2 cellular contexts compared by ENCODE assay signal in the genomic region with DNA sequence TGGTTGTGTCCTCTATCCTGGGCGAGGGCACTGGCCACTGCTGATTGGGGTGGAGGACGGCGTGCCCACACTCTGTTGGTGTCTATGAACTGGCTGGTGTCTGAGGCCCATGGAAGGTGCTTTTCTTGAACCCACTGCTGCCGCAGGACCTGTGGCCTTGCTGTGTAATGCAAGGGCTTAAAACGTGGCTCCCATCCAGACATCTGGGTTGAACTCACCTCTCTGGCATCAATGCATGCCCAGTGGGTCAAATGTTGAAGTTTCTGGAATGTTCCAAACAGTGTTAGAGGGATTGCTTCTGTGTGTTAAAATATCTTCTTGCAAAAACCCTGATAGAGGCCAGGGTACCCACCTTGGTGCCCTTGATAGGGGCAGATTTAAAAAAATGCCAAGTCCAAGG.
TF ChIP-seq lines count a peak whose summit lies in the region.

No MANE protein-coding gene starts in this region.

TF ChIP-seq in IMR-90, 13 proteins besides CTCF, POLR2A, EP300 and RAD21:
- TF ChIP-seq, protein P1, sequence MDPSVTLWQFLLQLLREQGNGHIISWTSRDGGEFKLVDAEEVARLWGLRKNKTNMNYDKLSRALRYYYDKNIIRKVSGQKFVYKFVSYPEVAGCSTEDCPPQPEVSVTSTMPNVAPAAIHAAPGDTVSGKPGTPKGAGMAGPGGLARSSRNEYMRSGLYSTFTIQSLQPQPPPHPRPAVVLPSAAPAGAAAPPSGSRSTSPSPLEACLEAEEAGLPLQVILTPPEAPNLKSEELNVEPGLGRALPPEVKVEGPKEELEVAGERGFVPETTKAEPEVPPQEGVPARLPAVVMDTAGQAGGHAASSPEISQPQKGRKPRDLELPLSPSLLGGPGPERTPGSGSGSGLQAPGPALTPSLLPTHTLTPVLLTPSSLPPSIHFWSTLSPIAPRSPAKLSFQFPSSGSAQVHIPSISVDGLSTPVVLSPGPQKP (IDR thresholded peaks at IDR 0.05; ENCODE audit: borderline replicate concordance, low read depth, low read length) = no peak
- TF ChIP-seq, protein P2, sequence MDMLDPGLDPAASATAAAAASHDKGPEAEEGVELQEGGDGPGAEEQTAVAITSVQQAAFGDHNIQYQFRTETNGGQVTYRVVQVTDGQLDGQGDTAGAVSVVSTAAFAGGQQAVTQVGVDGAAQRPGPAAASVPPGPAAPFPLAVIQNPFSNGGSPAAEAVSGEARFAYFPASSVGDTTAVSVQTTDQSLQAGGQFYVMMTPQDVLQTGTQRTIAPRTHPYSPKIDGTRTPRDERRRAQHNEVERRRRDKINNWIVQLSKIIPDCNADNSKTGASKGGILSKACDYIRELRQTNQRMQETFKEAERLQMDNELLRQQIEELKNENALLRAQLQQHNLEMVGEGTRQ (IDR thresholded peaks at IDR 0.05; ENCODE audit: low read depth, low read length) = no peak
- TF ChIP-seq SMC3 (IDR thresholded peaks at IDR 0.05; ENCODE audit: low read depth, low read length) (no peak), NFE2L2 (IDR thresholded peaks at IDR 0.05; ENCODE audit: low read depth, low read length) (no peak), MAZ (IDR thresholded peaks at IDR 0.05; ENCODE audit: borderline replicate concordance, low read depth, low read length) (no peak), FOS (IDR thresholded peaks at IDR 0.05; ENCODE audit: low read depth, low read length) (no peak), RCOR1 (IDR thresholded peaks at IDR 0.05; ENCODE audit: insufficient replicate concordance, low read length) (no peak), MAFK (IDR thresholded peaks at IDR 0.05; ENCODE audit: low read depth, low read length) (no peak), RFX5 (IDR thresholded peaks at IDR 0.05; ENCODE audit: low read depth, low read length) (no peak), CHD1 (IDR thresholded peaks at IDR 0.05; ENCODE audit: low read depth, low read length) (no peak), CEBPB (IDR thresholded peaks at IDR 0.05; ENCODE audit: low read depth, low read length) (no peak), BHLHE40 (IDR thresholded peaks at IDR 0.05; ENCODE audit: low read depth, low read length) (no peak), MXI1 (IDR thresholded peaks at IDR 0.05; ENCODE audit: borderline replicate concordance, low read depth, low read length) (no peak)
TF ChIP-seq in IMR-90: peak in this region for 0.

TF ChIP-seq in H1, 55 proteins besides CTCF, POLR2A, EP300 and RAD21:
- no peak for TF ChIP-seq ZNF274 (IDR thresholded peaks at IDR 0.05; ENCODE audit: borderline replicate concordance, extremely low read depth, low read length)
- TF ChIP-seq NRF1 (IDR thresholded peaks at IDR 0.05; ENCODE audit: low read depth, low read length) = no peak
- no peak for TF ChIP-seq JUN (IDR thresholded peaks at IDR 0.05; ENCODE audit: low read depth, low read length)
- no peak for TF ChIP-seq RXRA (IDR thresholded peaks at IDR 0.05; ENCODE audit: insufficient read depth, low read depth, low read length)
- TF ChIP-seq, protein P2 (IDR thresholded peaks at IDR 0.05; ENCODE audit: low read length) = no peak
- TF ChIP-seq, protein P3, sequence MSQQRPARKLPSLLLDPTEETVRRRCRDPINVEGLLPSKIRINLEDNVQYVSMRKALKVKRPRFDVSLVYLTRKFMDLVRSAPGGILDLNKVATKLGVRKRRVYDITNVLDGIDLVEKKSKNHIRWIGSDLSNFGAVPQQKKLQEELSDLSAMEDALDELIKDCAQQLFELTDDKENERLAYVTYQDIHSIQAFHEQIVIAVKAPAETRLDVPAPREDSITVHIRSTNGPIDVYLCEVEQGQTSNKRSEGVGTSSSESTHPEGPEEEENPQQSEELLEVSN (IDR thresholded peaks at IDR 0.05) = no peak
- no peak for TF ChIP-seq CHD2 (IDR thresholded peaks at IDR 0.05; ENCODE audit: low read length)
- TF ChIP-seq SAP30 (IDR thresholded peaks at IDR 0.05; ENCODE audit: insufficient read depth, insufficient replicate concordance, low read length) = no peak
- no peak for TF ChIP-seq BRCA1 (IDR thresholded peaks at IDR 0.05; ENCODE audit: low read depth, low read length)
- no peak for TF ChIP-seq YY1 (IDR thresholded peaks at IDR 0.05; ENCODE audit: low read depth, low read length)
- TF ChIP-seq TAF1 (IDR thresholded peaks at IDR 0.05; ENCODE audit: low read depth, low read length) = no peak
- no peak for TF ChIP-seq POLR2AphosphoS5 (IDR thresholded peaks at IDR 0.05; ENCODE audit: low read depth, low read length)
- TF ChIP-seq JUND (IDR thresholded peaks at IDR 0.05; ENCODE audit: low read length) = no peak
- no peak for TF ChIP-seq HDAC6 (IDR thresholded peaks at IDR 0.05; ENCODE audit: low read depth, low read length)
